In the genomic region with DNA sequence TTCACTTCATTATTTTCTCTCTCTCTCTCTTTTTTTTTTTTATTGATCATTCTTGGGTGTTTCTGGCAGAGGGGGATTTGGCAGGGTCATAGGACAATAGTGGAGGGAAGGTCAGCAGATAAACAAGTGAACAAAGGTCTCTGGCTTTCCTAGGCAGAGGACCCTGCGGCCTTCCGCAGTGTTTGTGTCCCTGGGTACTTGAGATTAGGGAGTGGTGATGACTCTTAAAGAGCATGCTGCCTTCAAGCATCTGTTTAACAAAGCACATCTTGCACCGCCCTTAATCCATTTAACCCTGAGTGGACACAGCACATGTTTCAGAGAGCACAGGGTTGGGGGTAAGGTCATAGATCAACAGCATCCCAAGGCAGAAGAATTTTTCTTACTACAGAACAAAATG, we compare ENCODE assay signal across 4 cellular contexts. TPM values are rescaled to one million over a fixed set of nuclear protein-coding genes. Genes with fewer than 3 reads are reported as not detected.
"Had no signal": no experiment of that assay in that cellular context is flagged by ENCODE, and none has a peak within 500 bp of the region (broad histone marks: within the 10 kb centered on the region; RNA-seq: fewer than 3 reads in every experiment).

No MANE protein-coding gene starts in this region.

RNA-seq across cellular contexts. Expression of a gene that starts 13.8 kb away (rescaled TPM):
- total RNA-seq: HepG2 had no signal
- polyA plus RNA-seq: HepG2 had no signal

RNA-seq across cellular contexts. Expression of a gene that starts 42.1 kb away (rescaled TPM):
- total RNA-seq: HT1080, IMR-90 had no signal
- polyA plus RNA-seq: IgD-negative memory B cell, IMR-90 had no signal

RNA-seq across cellular contexts. Expression of a gene that starts 53.1 kb away (rescaled TPM):
- total RNA-seq: HT1080, IMR-90 had no signal
- polyA plus RNA-seq: IMR-90 had no signal
